16 cellular contexts compared by ENCODE assay signal in the genomic region with DNA sequence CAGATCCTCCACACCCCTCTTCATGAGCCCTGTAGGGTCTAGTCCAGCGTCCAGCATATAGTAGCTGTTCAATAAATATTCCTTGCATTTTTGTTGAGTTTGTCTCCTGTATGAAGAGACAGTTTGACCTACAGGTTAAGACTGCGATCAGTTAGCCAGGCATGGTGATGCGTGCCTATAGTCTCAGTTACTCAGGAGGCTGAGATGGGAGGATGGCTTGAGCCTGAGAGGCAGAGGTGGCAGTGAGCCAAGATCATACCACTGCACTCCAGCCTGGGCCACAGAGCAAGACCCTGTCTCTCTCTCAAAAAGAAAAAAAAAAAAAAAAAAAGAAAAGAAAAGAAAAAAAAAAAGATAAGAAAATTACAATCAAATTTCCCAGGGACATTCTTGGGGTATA. TPM values are rescaled to one million over a fixed set of nuclear protein-coding genes. Genes with fewer than 3 reads are reported as not detected.
DNase-seq lines count a peak whose midpoint lies in the region; ATAC-seq and TF ChIP-seq lines count a peak whose summit lies in the region.
"Had no signal": no experiment of that assay in that cellular context is flagged by ENCODE, and none has a peak within 500 bp of the region (broad histone marks: within the 10 kb centered on the region; RNA-seq: fewer than 3 reads in every experiment).

No MANE protein-coding gene starts in this region.

- no peak for DNase-seq in activated CD4-positive, alpha-beta T cell treated with anti-CD3 and anti-CD28 coated beads, Interleukin-2, amount 10 ng/mL, durations not matched to agents 7 days and 5 days
- no peak for DNase-seq in activated CD4-positive, alpha-beta T cell treated with anti-CD3 and anti-CD28 coated beads for 1 hour
- DNase-seq in activated CD8-positive, alpha-beta T cell treated with anti-CD3 and anti-CD28 coated beads, Interleukin-2, amount 10 ng/mL, durations not matched to agents 7 days and 5 days: no peak
- no peak for DNase-seq in natural killer cell
- no peak for DNase-seq in WTC11 (ENCODE audit: low spot score)
- no peak for DNase-seq in SKM-1 treated with dmso at 0.1 percent for 144 hours (lab: John Stamatoyannopoulos, UW; ENCODE audit: unreplicated experiment)
- DNase-seq: effector CD4-positive, alpha-beta T cell; HCEC 1CT; heart right ventricle; Kasumi-1; NCI-H1105 treated with DMSO at 0.1 percent for 48 hours; PC-9 had no signal

- intact Hi-C loops in natural killer cell (cut with micrococcal nuclease): no loop called here

- CTCF ChIA-PET in activated CD4-positive, alpha-beta T cell treated with anti-CD3 and anti-CD28 coated beads, Interleukin-2, amount 10 ng/mL, durations not matched to agents 7 days and 5 days (lab: Charles Lee): interaction anchor here (1.0 to 2.0 kb wide), 3 partner anchors 12 to 41 kb away, joined by 3 to 8 read pairs (median 5); no protein-coding TSS in a partner anchor
- CTCF ChIA-PET in activated CD8-positive, alpha-beta T cell treated with anti-CD3 and anti-CD28 coated beads, Interleukin-2, amount 10 ng/mL, durations not matched to agents 7 days and 5 days (lab: Charles Lee): interaction anchor here (0.6 to 4.4 kb wide), 2 partner anchors 14 to 248 kb away, joined by 3 to 26 read pairs; a partner anchor contains a TSS
- CTCF ChIA-PET in WTC11 (lab: Charles Lee): interaction anchor here (0.7 kb wide), 2 partner anchors 34 to 322 kb away, joined by 3 read pairs; no protein-coding TSS in a partner anchor

- POLR2A ChIA-PET in activated CD4-positive, alpha-beta T cell treated with anti-CD3 and anti-CD28 coated beads, Interleukin-2, amount 10 ng/mL, durations not matched to agents 7 days and 5 days (lab: Charles Lee): no interaction called here
- POLR2A ChIA-PET in activated CD8-positive, alpha-beta T cell treated with anti-CD3 and anti-CD28 coated beads, Interleukin-2, amount 10 ng/mL, durations not matched to agents 7 days and 5 days (lab: Charles Lee): interaction anchor here (0.6 to 7.1 kb wide), 3 partner anchors 13 to 24 kb away, joined by 3 to 81 read pairs (median 75); a partner anchor contains a TSS
- POLR2A ChIA-PET in WTC11 (lab: Charles Lee): no interaction called here

- no peaks in the 10 kb centered on the region for H3K27me3 Mint-ChIP-seq in activated CD4-positive, alpha-beta T cell treated with anti-CD3 and anti-CD28 coated beads, Interleukin-2, amount 10 ng/mL, durations not matched to agents 7 days and 5 days
- H3K27me3 Mint-ChIP-seq in activated CD8-positive, alpha-beta T cell treated with anti-CD3 and anti-CD28 coated beads, Interleukin-2, amount 10 ng/mL, durations not matched to agents 7 days and 5 days (ENCODE audit: low read depth): no peaks in the 10 kb centered on the region
- H3K27me3 Mint-ChIP-seq in natural killer cell (ENCODE audit: low read depth in 2 of 2): no peaks in the 10 kb centered on the region
- H3K27me3 Mint-ChIP-seq in WTC11 (ENCODE audit: low read depth): peaks cover 60% of the 10 kb centered on the region

- H3K4me1 Mint-ChIP-seq in activated CD4-positive, alpha-beta T cell treated with anti-CD3 and anti-CD28 coated beads, Interleukin-2, amount 10 ng/mL, durations not matched to agents 7 days and 5 days: peaks cover 59% of the 10 kb centered on the region
- H3K4me1 Mint-ChIP-seq in activated CD8-positive, alpha-beta T cell treated with anti-CD3 and anti-CD28 coated beads, Interleukin-2, amount 10 ng/mL, durations not matched to agents 7 days and 5 days (ENCODE audit: low read depth): peaks cover 56% of the 10 kb centered on the region
- H3K4me1 Mint-ChIP-seq in natural killer cell (peaks cover 53 to 56% of the 10 kb centered on the region in 2 donors), WTC11 (peaks cover 13% of the 10 kb centered on the region)

- peak overlapping the region; percentile 57 for H3K27ac Mint-ChIP-seq in activated CD4-positive, alpha-beta T cell treated with anti-CD3 and anti-CD28 coated beads, Interleukin-2, amount 10 ng/mL, durations not matched to agents 7 days and 5 days
- peak overlapping the region; percentile 54 for H3K27ac Mint-ChIP-seq in activated CD8-positive, alpha-beta T cell treated with anti-CD3 and anti-CD28 coated beads, Interleukin-2, amount 10 ng/mL, durations not matched to agents 7 days and 5 days
- H3K27ac Mint-ChIP-seq in natural killer cell: peak overlapping the region; percentile 87 to 91
- no peak overlapping the region for H3K27ac Mint-ChIP-seq in WTC11

- TF ChIP-seq CTCF in natural killer cell (IDR thresholded peaks at IDR 0.05) (no peak), WTC11 (IDR thresholded peaks at IDR 0.05) (no peak)

- ATAC-seq in activated CD8-positive, alpha-beta T cell treated with anti-CD3 and anti-CD28 coated beads, Interleukin-2, amount 10 ng/mL, durations not matched to agents 7 days and 5 days: no peak
- ATAC-seq in natural killer cell: no peak
- no peak for ATAC-seq in WTC11
- ATAC-seq: A549, heart right ventricle had no signal

- peaks cover 22% of the 10 kb centered on the region for H3K36me3 Mint-ChIP-seq in activated CD4-positive, alpha-beta T cell treated with anti-CD3 and anti-CD28 coated beads, Interleukin-2, amount 10 ng/mL, durations not matched to agents 7 days and 5 days (ENCODE audit: low read depth)
- H3K36me3 Mint-ChIP-seq in activated CD8-positive, alpha-beta T cell treated with anti-CD3 and anti-CD28 coated beads, Interleukin-2, amount 10 ng/mL, durations not matched to agents 7 days and 5 days (ENCODE audit: low read depth): peaks cover 28% of the 10 kb centered on the region
- H3K36me3 Mint-ChIP-seq in natural killer cell (no peaks in the 10 kb centered on the region), WTC11 (no peaks in the 10 kb centered on the region)

- peak overlapping the region; percentile 87 for H3K4me3 Mint-ChIP-seq in activated CD4-positive, alpha-beta T cell treated with anti-CD3 and anti-CD28 coated beads, Interleukin-2, amount 10 ng/mL, durations not matched to agents 7 days and 5 days
- H3K4me3 Mint-ChIP-seq in activated CD8-positive, alpha-beta T cell treated with anti-CD3 and anti-CD28 coated beads, Interleukin-2, amount 10 ng/mL, durations not matched to agents 7 days and 5 days: peak overlapping the region; percentile 88
- H3K4me3 Mint-ChIP-seq in natural killer cell: peak overlapping the region; percentile 85
- H3K4me3 Mint-ChIP-seq in WTC11: no peak overlapping the region

- no peaks in the 10 kb centered on the region for H3K9me3 Mint-ChIP-seq in activated CD4-positive, alpha-beta T cell treated with anti-CD3 and anti-CD28 coated beads, Interleukin-2, amount 10 ng/mL, durations not matched to agents 7 days and 5 days
- no peaks in the 10 kb centered on the region for H3K9me3 Mint-ChIP-seq in activated CD8-positive, alpha-beta T cell treated with anti-CD3 and anti-CD28 coated beads, Interleukin-2, amount 10 ng/mL, durations not matched to agents 7 days and 5 days (ENCODE audit: insufficient read depth)
- H3K9me3 Mint-ChIP-seq in natural killer cell (no peaks in the 10 kb centered on the region), WTC11 (no peaks in the 10 kb centered on the region)

TF ChIP-seq in WTC11, 78 proteins besides CTCF, POLR2A, EP300 and RAD21 (continues in another document):
- TF ChIP-seq NFYB (CRISPR knock-in tag; conservative IDR thresholded peaks at IDR 0.05; ENCODE audit: low read depth) (no peak), ELF4 (CRISPR knock-in tag; IDR thresholded peaks at IDR 0.05; ENCODE audit: low read depth) (no peak), TCF7 (CRISPR knock-in tag; IDR thresholded peaks at IDR 0.05; ENCODE audit: low read depth) (no peak), ZNF317 (CRISPR knock-in tag; IDR thresholded peaks at IDR 0.05; ENCODE audit: borderline replicate concordance, low read depth) (no peak), EMX1 (CRISPR knock-in tag; IDR thresholded peaks at IDR 0.05) (no peak)

RNA-seq across cellular contexts. Expression of a gene that starts 5.1 kb away (rescaled TPM):
- 10 to 100 TPM; 63.6 to 68.9 TPM for total RNA-seq in activated CD4-positive, alpha-beta T cell treated with anti-CD3 and anti-CD28 coated beads, Interleukin-2, amount 10 ng/mL, durations not matched to agents 7 days and 5 days
- total RNA-seq in activated CD8-positive, alpha-beta T cell treated with anti-CD3 and anti-CD28 coated beads, Interleukin-2, amount 10 ng/mL, durations not matched to agents 7 days and 5 days: 10 to 100 TPM; 71.7 to 77.6 TPM
- total RNA-seq in natural killer cell (10 to 100 TPM; 35.0 to 43.0 (median 37.7) TPM), WTC11 (2021) (40.2 to 69.0 TPM (median 65.8 TPM) in 3 replicates)

RNA-seq across cellular contexts. Expression of a gene that starts 13.8 kb away (rescaled TPM):
- total RNA-seq in activated CD4-positive, alpha-beta T cell treated with anti-CD3 and anti-CD28 coated beads, Interleukin-2, amount 10 ng/mL, durations not matched to agents 7 days and 5 days: under 1 TPM in 1 of 2 experiments, not detected in 1; 0.17 TPM
- under 1 TPM in 1 of 2 experiments, not detected in 1; 0.32 TPM for total RNA-seq in activated CD8-positive, alpha-beta T cell treated with anti-CD3 and anti-CD28 coated beads, Interleukin-2, amount 10 ng/mL, durations not matched to agents 7 days and 5 days
- total RNA-seq in natural killer cell (under 1 TPM; 0.25 to 0.41 (median 0.35) TPM), WTC11 (2021) (0.57 to 0.96 TPM (median 0.87 TPM) in 3 replicates)
- total RNA-seq: cardiac muscle cell, heart right ventricle, right atrium auricular region, subcutaneous adipose tissue had no signal

RNA-seq across cellular contexts. Expression of a gene that starts 16.9 kb away (rescaled TPM):
- total RNA-seq in activated CD4-positive, alpha-beta T cell treated with anti-CD3 and anti-CD28 coated beads, Interleukin-2, amount 10 ng/mL, durations not matched to agents 7 days and 5 days: 10 to 100 TPM in 1 of 2 experiments, 1 to 10 TPM in 1; 8.7 to 11.2 TPM
- 10 to 100 TPM; 12.7 to 13.8 TPM for total RNA-seq in activated CD8-positive, alpha-beta T cell treated with anti-CD3 and anti-CD28 coated beads, Interleukin-2, amount 10 ng/mL, durations not matched to agents 7 days and 5 days
- 10 to 100 TPM; 15.2 to 17.4 (median 15.5) TPM for total RNA-seq in natural killer cell
- 21.6 to 24.6 TPM (median 23.2 TPM) in 3 replicates for total RNA-seq in WTC11 (2021)

RNA-seq across cellular contexts. Expression of a gene that starts 18.9 kb away (rescaled TPM):
- 1 to 10 TPM; 1.4 to 1.6 TPM for total RNA-seq in activated CD4-positive, alpha-beta T cell treated with anti-CD3 and anti-CD28 coated beads, Interleukin-2, amount 10 ng/mL, durations not matched to agents 7 days and 5 days
- total RNA-seq in activated CD8-positive, alpha-beta T cell treated with anti-CD3 and anti-CD28 coated beads, Interleukin-2, amount 10 ng/mL, durations not matched to agents 7 days and 5 days: 1 to 10 TPM in 1 of 2 experiments, under 1 TPM in 1; 0.92 to 1.6 TPM
- 1 to 10 TPM; 1.9 to 2.4 (median 2.1) TPM for total RNA-seq in natural killer cell
- total RNA-seq in WTC11 (2021): 10.2 to 12.5 TPM (median 10.4 TPM) in 3 replicates

RNA-seq across cellular contexts. Expression of a gene that starts 42.0 kb away (rescaled TPM):
- total RNA-seq in activated CD4-positive, alpha-beta T cell treated with anti-CD3 and anti-CD28 coated beads, Interleukin-2, amount 10 ng/mL, durations not matched to agents 7 days and 5 days: 10 to 100 TPM; 74.8 to 81.8 TPM
- total RNA-seq in activated CD8-positive, alpha-beta T cell treated with anti-CD3 and anti-CD28 coated beads, Interleukin-2, amount 10 ng/mL, durations not matched to agents 7 days and 5 days: 10 to 100 TPM; 52.7 to 56.6 TPM
- total RNA-seq in natural killer cell (100 to 1,000 TPM; 201 to 264 (median 246) TPM), WTC11 (2021) (24.6 to 28.0 TPM (median 27.6 TPM) in 3 replicates)
